In genomic region chr14:69876221-69876847, GRCh38 we compare ENCODE assay signal across 27 cellular contexts. TPM values are rescaled to one million over a fixed set of nuclear protein-coding genes. Genes with fewer than 3 reads are reported as not detected.
"Had no signal": no experiment of that assay in that cellular context is flagged by ENCODE, and none has a peak within 500 bp of the region (broad histone marks: within the 10 kb centered on the region; RNA-seq: fewer than 3 reads in every experiment).

No MANE protein-coding gene starts in this region.

- H3K36me3 Mint-ChIP-seq: brain; naive thymus-derived CD8-positive, alpha-beta T cell; stimulated activated memory B cell treated with anti-CD40 and anti-IgM and Interleukin-4, amounts not matched to agents 10 μg/mL and 1 μg/mL and 100 μg/mL, for 72 hours; T-cell; type B pancreatic cell had no signal

- H3K4me3 ChIP-seq: gastrocnemius medialis, ovary, prostate gland, right atrium auricular region, stomach, testis had no signal

- H3K27ac ChIP-seq: ovary, prostate gland, right atrium auricular region, testis, VCaP had no signal

- H3K27ac Mint-ChIP-seq: activated CD8-positive, alpha-beta T cell treated with anti-CD3 and anti-CD28 coated beads, Interleukin-2, amount 10 ng/mL, durations not matched to agents 7 days and 5 days; activated T-helper 1 cell treated with anti-CD3 and anti-CD28 coated beads, Interleukin-12 subunit alpha, Interleukin-12 subunit beta, Interleukin-2, Interleukin-4 antibody, amounts not matched to agents 30 ng/mL and 10 ng/mL and 1 ng/mL, durations not matched to agents 14 hours and 24 hours and 36 hours; naive thymus-derived CD8-positive, alpha-beta T cell; stimulated activated memory B cell treated with anti-CD40 and anti-IgM and Interleukin-4, amounts not matched to agents 10 μg/mL and 1 μg/mL and 100 μg/mL, for 72 hours; T-cell; T-helper 2 cell treated with Interferon-gamma antibody and Interleukin-4, amounts not matched to agents 5 μg/mL and 100 μg/mL, for 36 hours; type B pancreatic cell had no signal

- H3K4me1 Mint-ChIP-seq: stimulated activated memory B cell treated with anti-CD40 and anti-IgM and Interleukin-4, amounts not matched to agents 10 μg/mL and 1 μg/mL and 100 μg/mL, for 72 hours had no signal

- H3K36me3 ChIP-seq: gastrocnemius medialis, ovary, prostate gland, right atrium auricular region, stomach had no signal

- H3K4me3 Mint-ChIP-seq: activated CD8-positive, alpha-beta T cell treated with anti-CD3 and anti-CD28 coated beads, Interleukin-2, amount 10 ng/mL, durations not matched to agents 7 days and 5 days; activated T-helper 1 cell treated with anti-CD3 and anti-CD28 coated beads, Interleukin-12 subunit alpha, Interleukin-12 subunit beta, Interleukin-2, Interleukin-4 antibody, amounts not matched to agents 30 ng/mL and 10 ng/mL and 1 ng/mL, durations not matched to agents 14 hours and 24 hours and 36 hours; naive thymus-derived CD8-positive, alpha-beta T cell; stimulated activated memory B cell treated with anti-CD40 and anti-IgM and Interleukin-4, amounts not matched to agents 10 μg/mL and 1 μg/mL and 100 μg/mL, for 72 hours; T-cell; T-helper 2 cell treated with Interferon-gamma antibody and Interleukin-4, amounts not matched to agents 5 μg/mL and 100 μg/mL, for 36 hours; type B pancreatic cell had no signal

- H3K4me1 ChIP-seq: prostate gland had no signal

- H3K9me3 ChIP-seq: gastrocnemius medialis, ovary, prostate gland, right atrium auricular region, testis had no signal

- H3K9me3 Mint-ChIP-seq: activated T-helper 1 cell treated with anti-CD3 and anti-CD28 coated beads, Interleukin-12 subunit alpha, Interleukin-12 subunit beta, Interleukin-2, Interleukin-4 antibody, amounts not matched to agents 30 ng/mL and 10 ng/mL and 1 ng/mL, durations not matched to agents 14 hours and 24 hours and 36 hours; T-cell; T-helper 2 cell treated with Interferon-gamma antibody and Interleukin-4, amounts not matched to agents 5 μg/mL and 100 μg/mL, for 36 hours; type B pancreatic cell had no signal

- DNase-seq: activated CD4-positive, alpha-beta T cell treated with anti-CD3 and anti-CD28 coated beads, Interleukin-2, amount 50 U/mL, for 1 hour; activated CD8-positive, alpha-beta T cell treated with anti-CD3 and anti-CD28 coated beads, Interleukin-2, amount 10 ng/mL, durations not matched to agents 7 days and 5 days; activated gamma-delta T cell; activated naive CD4-positive, alpha-beta T cell treated with anti-CD3 and anti-CD28 coated beads, Interleukin-2, amount 50 U/mL, for 16 hours; anterior cingulate cortex; caudate nucleus; dermis blood vessel endothelial cell; effector CD8-positive, alpha-beta T cell; erythroblast; gastrocnemius medialis; head of caudate nucleus; hypothalamus; naive thymus-derived CD8-positive, alpha-beta T cell; small intestine; stimulated activated CD4-positive, alpha-beta T cell treated with anti-CD3 and anti-CD28 coated beads, Interleukin-15, amount 100 ng/mL, for 24 hours; stomach; T-cell; testis had no signal

- H3K27me3 ChIP-seq: gastrocnemius medialis, ovary, right atrium auricular region, testis had no signal

RNA-seq across cellular contexts. Expression of gene SMOC1, which starts 2.9 kb away (rescaled TPM):
- total RNA-seq: activated CD8-positive, alpha-beta T cell treated with anti-CD3 and anti-CD28 coated beads, Interleukin-2, amount 10 ng/mL, durations not matched to agents 7 days and 5 days; activated T-helper 1 cell treated with anti-CD3 and anti-CD28 coated beads, Interleukin-12 subunit alpha, Interleukin-12 subunit beta, Interleukin-2, Interleukin-4 antibody, amounts not matched to agents 30 ng/mL and 10 ng/mL and 1 ng/mL, durations not matched to agents 14 hours and 24 hours and 36 hours; naive thymus-derived CD8-positive, alpha-beta T cell; T-cell had no signal
- polyA plus RNA-seq: naive thymus-derived CD8-positive, alpha-beta T cell had no signal
